ENCODE assay signal across 8 cellular contexts in the genomic region with DNA sequence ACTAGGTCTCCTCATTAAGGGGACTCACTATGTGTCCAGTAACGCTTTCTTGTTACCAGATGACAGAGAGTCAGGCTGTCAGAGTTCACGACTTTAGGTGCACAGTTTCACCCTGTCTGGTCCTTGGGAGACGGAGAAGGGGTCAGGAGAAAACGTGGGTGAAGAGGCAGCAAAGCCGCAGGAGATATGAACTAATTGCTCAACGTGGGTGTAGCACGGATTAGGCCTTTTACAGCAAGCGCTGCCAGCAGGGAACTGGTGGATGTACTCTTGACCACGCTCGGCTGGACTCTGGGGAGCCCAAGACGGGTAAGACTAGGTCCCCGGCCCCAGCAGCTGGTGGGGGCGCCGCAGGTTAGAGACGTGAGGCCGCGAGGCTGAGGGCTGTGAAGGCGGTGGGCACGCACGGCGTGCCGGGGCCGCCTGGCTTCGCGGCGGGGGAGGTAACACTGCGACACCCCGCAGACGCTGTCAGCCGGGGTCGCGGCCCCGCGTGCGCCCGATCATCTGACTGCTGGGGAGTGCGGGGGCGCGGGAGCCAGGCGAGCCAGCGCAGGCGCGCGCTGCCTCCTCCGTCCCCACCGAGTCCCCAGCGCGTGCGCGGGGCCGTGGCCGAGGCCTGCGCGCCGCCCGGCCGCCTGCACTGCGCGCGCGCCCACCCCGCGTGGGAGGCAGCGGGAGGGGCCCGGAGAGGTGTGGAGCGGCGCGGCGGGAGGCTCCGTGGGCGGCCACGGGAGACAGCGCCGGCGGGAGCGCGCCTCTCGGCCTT. TPM values are rescaled to one million over a fixed set of nuclear protein-coding genes. Genes with fewer than 3 reads are reported as not detected.
DNase-seq lines count a peak whose midpoint lies in the region; ATAC-seq, FAIRE-seq and TF ChIP-seq lines count a peak whose summit lies in the region.

A gene with protein sequence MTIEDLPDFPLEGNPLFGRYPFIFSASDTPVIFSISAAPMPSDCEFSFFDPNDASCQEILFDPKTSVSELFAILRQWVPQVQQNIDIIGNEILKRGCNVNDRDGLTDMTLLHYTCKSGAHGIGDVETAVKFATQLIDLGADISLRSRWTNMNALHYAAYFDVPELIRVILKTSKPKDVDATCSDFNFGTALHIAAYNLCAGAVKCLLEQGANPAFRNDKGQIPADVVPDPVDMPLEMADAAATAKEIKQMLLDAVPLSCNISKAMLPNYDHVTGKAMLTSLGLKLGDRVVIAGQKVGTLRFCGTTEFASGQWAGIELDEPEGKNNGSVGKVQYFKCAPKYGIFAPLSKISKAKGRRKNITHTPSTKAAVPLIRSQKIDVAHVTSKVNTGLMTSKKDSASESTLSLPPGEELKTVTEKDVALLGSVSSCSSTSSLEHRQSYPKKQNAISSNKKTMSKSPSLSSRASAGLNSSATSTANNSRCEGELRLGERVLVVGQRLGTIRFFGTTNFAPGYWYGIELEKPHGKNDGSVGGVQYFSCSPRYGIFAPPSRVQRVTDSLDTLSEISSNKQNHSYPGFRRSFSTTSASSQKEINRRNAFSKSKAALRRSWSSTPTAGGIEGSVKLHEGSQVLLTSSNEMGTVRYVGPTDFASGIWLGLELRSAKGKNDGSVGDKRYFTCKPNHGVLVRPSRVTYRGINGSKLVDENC (plus strand): TSS at position 575 of the 769 bp plus-strand sequence. CDS start 5,974 bp downstream, outside the sequence.

- ATAC-seq in HG02678 (IDR thresholded peaks at IDR 0.05; ENCODE audit: unreplicated experiment) (peak; percentile 51), Right ventricle myocardium superior (ENCODE audit: poor library complexity) (peak; percentile 88)
- ATAC-seq in activated naive CD8-positive, alpha-beta T cell treated with anti-CD3 and anti-CD28 coated beads, Interleukin-2, amount 10 ng/mL, durations not matched to agents 7 days and 5 days (ENCODE audit: low read depth) = peak; percentile 65

- H2BK120ac ChIP-seq in trophoblast cell (ENCODE audit: insufficient read depth, low read length, poor library complexity) = no peak within 1 kb of the TSS

- POLR2A ChIA-PET in activated naive CD8-positive, alpha-beta T cell treated with anti-CD3 and anti-CD28 coated beads, Interleukin-2, amount 10 ng/mL, durations not matched to agents 7 days and 5 days (lab: Charles Lee) = interaction anchor here (0.6 to 3.1 kb wide), 5 partner anchors 99 to 246 kb away, joined by 3 to 18 read pairs (median 5); no protein-coding TSS in a partner anchor

- in situ Hi-C loops in SK-MEL-5 (cut with HindIII; ENCODE audit: low pct_unique_long_range_greater_than_20kb, low sequenced_read_pairs) = no loop called here

- peak; percentile 48; the same call in 1 of the 2 replicates for TF ChIP-seq POLR2A in GM12892 (IDR thresholded peaks at IDR 0.05; ENCODE audit: low read depth, low read length)

- WGBS in trophoblast cell (ENCODE audit: extremely low coverage, insufficient coverage, insufficient read length) = no CpG with 5 or more reads among the region's 78 CpGs

- no peaks in the 10 kb centered on the region for H3K9me3 Mint-ChIP-seq in activated naive CD8-positive, alpha-beta T cell treated with anti-CD3 and anti-CD28 coated beads, Interleukin-2, amount 10 ng/mL, durations not matched to agents 7 days and 5 days

- H3K4ac ChIP-seq in trophoblast cell (ENCODE audit: low read depth, low read length) = no peak within 1 kb of the TSS

- no peak within 1 kb of the TSS for H4K12ac ChIP-seq in trophoblast cell (ENCODE audit: low read depth, low read length)

- peak within 1 kb of the TSS; percentile 44 for H2AFZ ChIP-seq in trophoblast cell (ENCODE audit: insufficient read depth, low read length, poor library complexity)

- peak within 1 kb of the TSS; percentile 95 for H3K27ac Mint-ChIP-seq in activated naive CD8-positive, alpha-beta T cell treated with anti-CD3 and anti-CD28 coated beads, Interleukin-2, amount 10 ng/mL, durations not matched to agents 7 days and 5 days

- peaks cover 2% of the 10 kb centered on the region for H3K36me3 Mint-ChIP-seq in activated naive CD8-positive, alpha-beta T cell treated with anti-CD3 and anti-CD28 coated beads, Interleukin-2, amount 10 ng/mL, durations not matched to agents 7 days and 5 days

- no peak within 1 kb of the TSS for H2BK12ac ChIP-seq in trophoblast cell (ENCODE audit: low read length)

- H3K4me3 Mint-ChIP-seq in activated naive CD8-positive, alpha-beta T cell treated with anti-CD3 and anti-CD28 coated beads, Interleukin-2, amount 10 ng/mL, durations not matched to agents 7 days and 5 days = peak within 1 kb of the TSS; percentile 92

- H3K79me2 ChIP-seq in trophoblast cell (ENCODE audit: control insufficient read depth, insufficient read depth, low read length, poor library complexity) = peaks cover 1% of the 10 kb centered on the region

- DNase-seq in GM12892 (ENCODE audit: insufficient read length) = peak; percentile 59
- peak; percentile 51 for DNase-seq in SK-MEL-5 (ENCODE audit: low read depth, low spot score)
- DNase-seq in activated naive CD8-positive, alpha-beta T cell treated with anti-CD3 and anti-CD28 coated beads, Interleukin-2, amount 10 ng/mL, durations not matched to agents 7 days and 5 days = peak; percentile 80
- peak; percentile 74 for DNase-seq in Right ventricle myocardium superior
- peak in 1 of 2 donors; percentile 47 for DNase-seq in trophoblast cell
- peak; percentile 66 to 76 for DNase-seq in tibial artery
- no peak for DNase-seq in D721Med (ENCODE audit: insufficient read length, low spot score)

- peaks cover 0 to 4% of the 10 kb centered on the region in 2 experiments for H3K4me1 ChIP-seq in trophoblast cell (ENCODE audit: control insufficient read depth in 1 of 2, insufficient read depth in 2 of 2, low read length in 2 of 2)
- H3K4me1 ChIP-seq in tibial artery = peaks cover 0 to 24% (median 12%) of the 10 kb centered on the region in 4 donors

- TF ChIP-seq CTCF in tibial artery (IDR thresholded peaks at IDR 0.05) (no peak), D721Med (IDR thresholded peaks at IDR 0.05; ENCODE audit: insufficient read depth, missing control alignments) (no peak)

- no peak within 1 kb of the TSS for H2BK5ac ChIP-seq in trophoblast cell (ENCODE audit: low read depth, low read length, poor library complexity)

- H3K9me3 ChIP-seq in trophoblast cell (ENCODE audit: insufficient read depth, low read depth, low read length) = peaks cover 4% of the 10 kb centered on the region
- no peaks in the 10 kb centered on the region for H3K9me3 ChIP-seq in tibial artery

- FAIRE-seq in GM12892 (lab: Jason Lieb, UNC) (peak; percentile 93), D721Med (lab: Jason Lieb, UNC) (no peak)

- peaks cover 28% of the 10 kb centered on the region for H3K4me1 Mint-ChIP-seq in activated naive CD8-positive, alpha-beta T cell treated with anti-CD3 and anti-CD28 coated beads, Interleukin-2, amount 10 ng/mL, durations not matched to agents 7 days and 5 days

- H3K4me3 ChIP-seq in trophoblast cell (ENCODE audit: low read depth, low read length) (peak within 1 kb of the TSS; percentile 75), tibial artery (peak within 1 kb of the TSS; percentile 70 to 92)

- H3K27ac ChIP-seq in trophoblast cell (ENCODE audit: low read depth, low read length) (no peak within 1 kb of the TSS), tibial artery (peak within 1 kb of the TSS; percentile 78 to 87)

- peak within 1 kb of the TSS; percentile 49 for H4K8ac ChIP-seq in trophoblast cell (ENCODE audit: low read depth, low read length)

- H3K27me3 Mint-ChIP-seq in activated naive CD8-positive, alpha-beta T cell treated with anti-CD3 and anti-CD28 coated beads, Interleukin-2, amount 10 ng/mL, durations not matched to agents 7 days and 5 days = peaks cover 15% of the 10 kb centered on the region

- H3K4me2 ChIP-seq in trophoblast cell (ENCODE audit: low read length) = peak within 1 kb of the TSS; percentile 88

- no peak within 1 kb of the TSS for H3K23ac ChIP-seq in trophoblast cell (ENCODE audit: low read length)

- no peaks in the 10 kb centered on the region for H3K36me3 ChIP-seq in trophoblast cell (ENCODE audit: control insufficient read depth in 1 of 2, insufficient read depth in 2 of 2, low read length in 2 of 2)
- no peaks in the 10 kb centered on the region for H3K36me3 ChIP-seq in tibial artery

- no peak within 1 kb of the TSS for H3K9ac ChIP-seq in trophoblast cell (ENCODE audit: low read length)

- H3K79me1 ChIP-seq in trophoblast cell (ENCODE audit: low read length) = no peaks in the 10 kb centered on the region

- H3K18ac ChIP-seq in trophoblast cell (ENCODE audit: low read length) = peak within 1 kb of the TSS; percentile 1

- H3K27me3 ChIP-seq in trophoblast cell (ENCODE audit: insufficient read depth, low read length) (peaks cover 26% of the 10 kb centered on the region), tibial artery (no peaks in the 10 kb centered on the region)

- intact Hi-C loops in Right ventricle myocardium superior (cut with DNase I) = no loop called here
- intact Hi-C loops in tibial artery (cut with DNase I; ENCODE audit: low total_unique reads) = no loop called here

- peak within 1 kb of the TSS; percentile 28 for H4K91ac ChIP-seq in trophoblast cell (ENCODE audit: low read depth, low read length)

- no peak within 1 kb of the TSS for H2AK5ac ChIP-seq in trophoblast cell (ENCODE audit: low read length)

- no peak within 1 kb of the TSS for H3K14ac ChIP-seq in trophoblast cell (ENCODE audit: low read length)

RNA-seq across cellular contexts. Expression of the gene that starts here (rescaled TPM):
- polyA plus RNA-seq in GM12892 (2012; ENCODE audit: missing spikeins) = 29.7 TPM
- 68.7 and 73.7 TPM in 2 replicates for total RNA-seq in SK-MEL-5 (2014; rRNA removed; shearing (Covaris generic))
- polyA plus RNA-seq in SK-MEL-5 (2015; cell fraction: cytosol; rRNA removed) = 30.8 and 39.9 TPM in 2 replicates
- 134 and 150 TPM in 2 replicates for polyA plus RNA-seq in SK-MEL-5 (2015; cell fraction: nucleus; rRNA removed)
- 10 to 100 TPM; 36.2 to 42.6 TPM for total RNA-seq in activated naive CD8-positive, alpha-beta T cell treated with anti-CD3 and anti-CD28 coated beads, Interleukin-2, amount 10 ng/mL, durations not matched to agents 7 days and 5 days
- 25.6 TPM for total RNA-seq in Right ventricle myocardium superior
- 0.67 and 0.81 TPM in 2 replicates for polyA plus RNA-seq in trophoblast cell (2013)
